ENCODE assay signal across 26 cellular contexts in genomic region chr13:73696713-73697112, GRCh38.
DNase-seq lines count a peak whose midpoint lies in the region; ATAC-seq, FAIRE-seq and TF ChIP-seq lines count a peak whose summit lies in the region.
"Had no signal": no experiment of that assay in that cellular context is flagged by ENCODE, and none has a peak within 500 bp of the region (broad histone marks: within the 10 kb centered on the region; RNA-seq: fewer than 3 reads in every experiment).

No MANE protein-coding gene starts in this region.

- H3K23me2 ChIP-seq in H1 (ENCODE audit: low read depth, low read length), result no peaks in the 10 kb centered on the region

- H2BK15ac ChIP-seq in H1 (ENCODE audit: low read length), result no peak overlapping the region

- no peak overlapping the region for H3K4me2 ChIP-seq in H1 (ENCODE audit: insufficient read depth in 1 of 2, low read depth in 2 of 2, low read length in 2 of 2)
- H3K4me2 ChIP-seq: A549; BLaER1 treated with 17β-estradiol and CSF1 and Interleukin-3, amounts not matched to agents 10 nM and 100 nM had no signal

- H3K4me3 ChIP-seq in H1 (ENCODE audit: extremely low read depth in 1 of 4, insufficient read depth in 2 of 4, low read depth in 3 of 4, low read length in 4 of 4) (no peak overlapping the region), HAP-1 (no peak overlapping the region)
- H3K4me3 ChIP-seq: A549; BLaER1 treated with 17β-estradiol and CSF1 and Interleukin-3, amounts not matched to agents 10 nM and 100 nM; GM12878 had no signal

- H3K9me3 ChIP-seq in H1 (ENCODE audit: insufficient read depth in 2 of 2, low read depth in 1 of 2, low read length in 1 of 2), result no peaks in the 10 kb centered on the region
- H3K9me3 ChIP-seq in HAP-1, result no peaks in the 10 kb centered on the region
- H3K9me3 ChIP-seq: A549; BE2C; BLaER1 treated with 17β-estradiol and CSF1 and Interleukin-3, amounts not matched to agents 10 nM and 100 nM had no signal

- H3K27ac Mint-ChIP-seq in activated T-cell treated with anti-CD3 and anti-CD28 coated beads, Interleukin-2, amount 50 U/mL, for 24 hours, result peak overlapping the region; percentile 44
- H3K27ac Mint-ChIP-seq in stimulated activated naive CD8-positive, alpha-beta T cell treated with anti-CD3 and anti-CD28 coated beads, Interleukin-15, Interleukin-2, amounts not matched to agents 100 ng/mL and 50 ng/mL, for 24 hours, result peak overlapping the region; percentile 16
- H3K27ac Mint-ChIP-seq: CD14-positive monocyte, HFFc6 had no signal

- no peak overlapping the region for H4K5ac ChIP-seq in H1 (ENCODE audit: insufficient read length, low read depth, low read length)

- H3K79me1 ChIP-seq in H1 (ENCODE audit: low read depth, low read length), result no peaks in the 10 kb centered on the region

- H3K27me3 ChIP-seq in H1 (replicated peaks in 1 of 4; ENCODE audit: control insufficient read depth in 3 of 4, extremely low read depth in 1 of 4, insufficient read depth in 3 of 4, low read length in 3 of 4), result no peaks in the 10 kb centered on the region
- no peaks in the 10 kb centered on the region for H3K27me3 ChIP-seq in HAP-1 (ENCODE audit: low read depth)
- H3K27me3 ChIP-seq: BE2C; BLaER1 treated with 17β-estradiol and CSF1 and Interleukin-3, amounts not matched to agents 10 nM and 100 nM had no signal

- peaks cover 56% of the 10 kb centered on the region for H3K36me3 Mint-ChIP-seq in activated T-cell treated with anti-CD3 and anti-CD28 coated beads, Interleukin-2, amount 50 U/mL, for 24 hours (ENCODE audit: low read depth)
- peaks cover 45% of the 10 kb centered on the region for H3K36me3 Mint-ChIP-seq in stimulated activated naive CD8-positive, alpha-beta T cell treated with anti-CD3 and anti-CD28 coated beads, Interleukin-15, Interleukin-2, amounts not matched to agents 100 ng/mL and 50 ng/mL, for 24 hours (ENCODE audit: low read depth)
- H3K36me3 Mint-ChIP-seq: CD14-positive monocyte had no signal

- H2BK12ac ChIP-seq in H1 (ENCODE audit: low read depth, low read length), result no peak overlapping the region

- no peaks in the 10 kb centered on the region for H3K27me3 Mint-ChIP-seq in activated T-cell treated with anti-CD3 and anti-CD28 coated beads, Interleukin-2, amount 50 U/mL, for 24 hours
- no peaks in the 10 kb centered on the region for H3K27me3 Mint-ChIP-seq in stimulated activated naive CD8-positive, alpha-beta T cell treated with anti-CD3 and anti-CD28 coated beads, Interleukin-15, Interleukin-2, amounts not matched to agents 100 ng/mL and 50 ng/mL, for 24 hours
- H3K27me3 Mint-ChIP-seq: CD4-positive, alpha-beta T cell; CD8-positive, alpha-beta memory T cell had no signal

- no peak overlapping the region for H2AFZ ChIP-seq in H1 (ENCODE audit: low read length)

- no peaks in the 10 kb centered on the region for H4K20me1 ChIP-seq in H1 (replicated peaks in 1 of 2; ENCODE audit: control insufficient read depth in 1 of 2, insufficient read depth in 2 of 2, low read length in 2 of 2)
- H4K20me1 ChIP-seq: BLaER1 treated with 17β-estradiol and CSF1 and Interleukin-3, amounts not matched to agents 10 nM and 100 nM had no signal

- H3K27ac ChIP-seq in H1 (ENCODE audit: low read depth, low read length), result no peak overlapping the region
- H3K27ac ChIP-seq: A549; BLaER1 treated with 17β-estradiol and CSF1 and Interleukin-3, amounts not matched to agents 10 nM and 100 nM had no signal

- no peak overlapping the region for H2BK120ac ChIP-seq in H1 (replicated peaks; ENCODE audit: low read depth, low read length)

- no peak overlapping the region for H4K91ac ChIP-seq in H1 (replicated peaks; ENCODE audit: insufficient read length, low read length)

- H3K9ac ChIP-seq in H1 (replicated peaks in 1 of 4; ENCODE audit: extremely low read depth in 1 of 4, low read depth in 3 of 4, low read length in 3 of 4), result no peak overlapping the region
- H3K9ac ChIP-seq: BLaER1 treated with 17β-estradiol and CSF1 and Interleukin-3, amounts not matched to agents 10 nM and 100 nM had no signal

- no peak for TF ChIP-seq EP300 in H1 (IDR thresholded peaks at IDR 0.05; ENCODE audit: borderline replicate concordance in 1 of 2, low read depth in 2 of 2, low read length in 2 of 2)

- in situ Hi-C loops in HAP-1 (cut with MboI; ENCODE audit: low sequenced_read_pairs), result no loop called here

- no peak for ATAC-seq in stimulated activated naive CD8-positive, alpha-beta T cell treated with anti-CD3 and anti-CD28 coated beads, Interleukin-15, Interleukin-2, amounts not matched to agents 100 U/mL and 50 U/mL, for 24 hours
- ATAC-seq: A549, GM12878, HCT116 had no signal

- no peak overlapping the region for H3K18ac ChIP-seq in H1 (ENCODE audit: extremely low read depth, low read length)

- no peaks in the 10 kb centered on the region for H3K79me2 ChIP-seq in H1 (ENCODE audit: control insufficient read depth in 1 of 2, insufficient read depth in 2 of 2, low read length in 2 of 2)

- H4K8ac ChIP-seq in H1 (ENCODE audit: extremely low read depth, insufficient read depth, low read length), result no peak overlapping the region

- H2BK5ac ChIP-seq in H1 (ENCODE audit: low read depth, low read length), result no peak overlapping the region

- DNase-seq in activated T-cell treated with anti-CD3 and anti-CD28 coated beads, Interleukin-2, amount 50 U/mL, for 24 hours, result no peak
- no peak for DNase-seq in activated T-cell treated with anti-CD3 and anti-CD28 coated beads, Interleukin-2, amount 50 U/mL, for 1 hour
- no peak for DNase-seq in stimulated activated naive CD8-positive, alpha-beta T cell treated with anti-CD3 and anti-CD28 coated beads, Interleukin-15, Interleukin-2, amounts not matched to agents 100 U/mL and 50 U/mL, for 24 hours
- DNase-seq in H1 (ENCODE audit: low read depth in 1 of 2, low spot score in 2 of 2) (no peak), GM12891 (ENCODE audit: insufficient read length, low spot score) (no peak), HAP-1 (ENCODE audit: low spot score in 2 of 2) (no peak)
- DNase-seq: 8988T; ACHN; AML-193; BE2C; CD4-positive, alpha-beta T cell; CD8-positive, alpha-beta memory T cell; DMS 273 treated with DMSO at 0.1 percent for 48 hours; DMS79; EL; GDM1; GOT3; H7; HFFc6 had no signal

- TF ChIP-seq POLR2A in H1 (IDR thresholded peaks at IDR 0.05; ENCODE audit: control extremely low read depth in 1 of 2, low read depth in 2 of 2, low read length in 2 of 2) (no peak), GM12891 (IDR thresholded peaks at IDR 0.05; ENCODE audit: low read depth, low read length) (no peak)

- no peak overlapping the region for H3K4ac ChIP-seq in H1 (replicated peaks; ENCODE audit: insufficient read length, low read depth, low read length)

- H3K4me1 ChIP-seq in H1 (replicated peaks in 1 of 4; ENCODE audit: control insufficient read depth in 3 of 4, insufficient read depth in 4 of 4, low read length in 3 of 4) (peaks cover 0 to 14% (median 7%) of the 10 kb centered on the region in 4 experiments; a peak in 5 of 7 replicates), HAP-1 (peaks cover 14% of the 10 kb centered on the region)
- H3K4me1 ChIP-seq: BE2C; BLaER1 treated with 17β-estradiol and CSF1 and Interleukin-3, amounts not matched to agents 10 nM and 100 nM had no signal

- H3K36me3 ChIP-seq in H1 (ENCODE audit: control insufficient read depth in 2 of 4, insufficient read depth in 4 of 4, low read length in 3 of 4), result no peaks in the 10 kb centered on the region
- H3K36me3 ChIP-seq in HAP-1 (replicated peaks), result no peaks in the 10 kb centered on the region
- H3K36me3 ChIP-seq: BE2C had no signal

- TF ChIP-seq CTCF in H1 (IDR thresholded peaks at IDR 0.05; ENCODE audit: control extremely low read depth in 1 of 3, insufficient read depth in 1 of 3, low read depth in 1 of 3, low read length in 3 of 3), result no peak

- H3K14ac ChIP-seq in H1 (ENCODE audit: insufficient read length), result no peak overlapping the region

- POLR2A ChIA-PET in H1 (lab: Charles Lee; ENCODE audit: partially characterized antibody), result no interaction called here

- H3K4me3 Mint-ChIP-seq in activated T-cell treated with anti-CD3 and anti-CD28 coated beads, Interleukin-2, amount 50 U/mL, for 24 hours, result no peak overlapping the region
- no peak overlapping the region for H3K4me3 Mint-ChIP-seq in stimulated activated naive CD8-positive, alpha-beta T cell treated with anti-CD3 and anti-CD28 coated beads, Interleukin-15, Interleukin-2, amounts not matched to agents 100 ng/mL and 50 ng/mL, for 24 hours
- H3K4me3 Mint-ChIP-seq: CD14-positive monocyte; CD4-positive, alpha-beta T cell; CD8-positive, alpha-beta memory T cell; HFFc6 had no signal

- H3K9me3 Mint-ChIP-seq in activated T-cell treated with anti-CD3 and anti-CD28 coated beads, Interleukin-2, amount 50 U/mL, for 24 hours, result no peaks in the 10 kb centered on the region
- H3K9me3 Mint-ChIP-seq in stimulated activated naive CD8-positive, alpha-beta T cell treated with anti-CD3 and anti-CD28 coated beads, Interleukin-15, Interleukin-2, amounts not matched to agents 100 ng/mL and 50 ng/mL, for 24 hours, result no peaks in the 10 kb centered on the region
- H3K9me3 Mint-ChIP-seq: CD4-positive, alpha-beta T cell; CD8-positive, alpha-beta memory T cell; HFFc6 had no signal

- no peak for FAIRE-seq in H1 (lab: Jason Lieb, UNC)
- FAIRE-seq in GM12891 (lab: Jason Lieb, UNC), result no peak
- FAIRE-seq: A549, D721Med, GM12878 had no signal

- H3K4me1 Mint-ChIP-seq in activated T-cell treated with anti-CD3 and anti-CD28 coated beads, Interleukin-2, amount 50 U/mL, for 24 hours (ENCODE audit: low read depth), result peaks cover 18% of the 10 kb centered on the region
- H3K4me1 Mint-ChIP-seq in stimulated activated naive CD8-positive, alpha-beta T cell treated with anti-CD3 and anti-CD28 coated beads, Interleukin-15, Interleukin-2, amounts not matched to agents 100 ng/mL and 50 ng/mL, for 24 hours (ENCODE audit: low read depth), result peaks cover 18% of the 10 kb centered on the region
- H3K4me1 Mint-ChIP-seq: CD14-positive monocyte had no signal

- CTCF ChIA-PET in H1 (lab: Charles Lee; ENCODE audit: partially characterized antibody), result interaction anchor here (1.3 kb wide), 1 partner anchor 26 kb away, joined by 3 read pairs; no protein-coding TSS in a partner anchor

- no peak for TF ChIP-seq RAD21 in H1 (IDR thresholded peaks at IDR 0.05 in 1 of 2, conservative IDR thresholded peaks at IDR 0.05 in 1 of 2; ENCODE audit: low read depth in 2 of 2, low read length in 2 of 2)

- WGBS in H1 (ENCODE audit: extremely low coverage in 1 of 2, insufficient coverage in 1 of 2, insufficient read length in 1 of 2, insufficient replicate concordance in 2 of 2, low coverage in 1 of 2, low lambda C conversion rate in 2 of 2, missing lambda C conversion rate in 1 of 2), 2 experiments, result 92% methylated on average over 3 of the region's 3 CpGs; no CpG with 5 or more reads in 1 of the 2 experiments

- no peak overlapping the region for H2BK20ac ChIP-seq in H1 (ENCODE audit: low read length)

- no peak overlapping the region for H3K23ac ChIP-seq in H1 (ENCODE audit: insufficient read length)

- no peak overlapping the region for H3K56ac ChIP-seq in H1 (replicated peaks; ENCODE audit: insufficient read length, low read depth, low read length)

- H2AK5ac ChIP-seq in H1 (ENCODE audit: low read depth, low read length), result no peak overlapping the region

TF ChIP-seq in H1, 55 proteins besides CTCF, POLR2A, EP300 and RAD21 (continues in another document):
- TF ChIP-seq SP1 (IDR thresholded peaks at IDR 0.05; ENCODE audit: low read depth, low read length) (no peak), CHD1 (IDR thresholded peaks at IDR 0.05; ENCODE audit: low read depth, low read length) (no peak)

TF ChIP-seq in GM12891, 5 proteins besides CTCF, POLR2A, EP300 and RAD21 (continues in another document):
- TF ChIP-seq TAF1 (IDR thresholded peaks at IDR 0.05; ENCODE audit: low read depth, low read length), result no peak
